In the genomic region with DNA sequence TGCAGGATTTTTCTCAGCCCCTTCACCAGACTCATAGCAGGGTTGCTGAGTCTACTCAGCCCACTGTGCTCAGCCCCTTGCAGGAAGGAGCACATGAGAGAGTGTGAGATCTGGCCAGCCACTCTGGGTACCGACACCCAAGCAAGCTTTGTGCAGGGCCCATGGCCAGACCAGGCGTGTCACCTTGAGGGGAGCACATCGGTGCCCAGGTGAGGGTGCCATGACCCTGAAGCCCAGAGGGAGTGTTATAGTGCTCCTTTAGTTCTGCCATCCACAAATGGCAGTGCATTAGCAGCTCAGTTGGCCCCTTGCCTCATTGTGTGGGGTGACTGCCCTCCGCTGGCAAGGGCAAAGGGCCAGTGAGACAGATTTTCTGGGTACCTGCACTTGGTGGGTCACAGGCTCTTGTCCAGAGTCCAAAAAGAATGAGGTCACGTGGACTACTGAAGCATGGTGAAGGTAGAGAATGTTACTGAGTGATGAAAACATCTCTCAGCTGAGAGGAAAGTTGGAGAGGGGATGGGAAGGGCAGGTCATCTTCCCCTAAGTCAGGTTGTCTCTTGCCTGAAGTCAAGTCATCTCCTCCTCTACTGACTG, we compare ENCODE assay signal across 30 cellular contexts.
"Had no signal": no experiment of that assay in that cellular context is flagged by ENCODE, and none has a peak within 500 bp of the region (broad histone marks: within the 10 kb centered on the region; RNA-seq: fewer than 3 reads in every experiment).

No MANE protein-coding gene starts in this region.

- DNase-seq: activated CD4-positive, alpha-beta memory T cell treated with anti-CD3 and anti-CD28 coated beads, Interleukin-2, amount 10 ng/mL, durations not matched to agents 7 days and 5 days; activated CD4-positive, alpha-beta T cell treated with anti-CD3 and anti-CD28 coated beads, Interleukin-2, amount 10 ng/mL, durations not matched to agents 24 days and 14 days; activated CD4-positive, CD25-positive, alpha-beta regulatory T cell treated with anti-CD3 and anti-CD28 coated beads, Interleukin-2, amount 50 U/mL, for 72 hours; activated T-cell treated with anti-CD3 and anti-CD28 coated beads, Interleukin-2, amount 50 U/mL, for 48 hours; endodermal cell; islet precursor cell; left colon; mammary epithelial cell; naive B cell; nephron progenitor cell; ovary; right lobe of liver; stimulated activated CD4-positive, alpha-beta T cell treated with anti-CD3 and anti-CD28 coated beads, Interleukin-2, amount 100 ng/mL, for 48 hours; stomach; T-helper 17 cell; T1000; thyroid gland; WERI-Rb-1 had no signal

- H3K9me3 Mint-ChIP-seq: activated CD4-positive, alpha-beta T cell treated with anti-CD3 and anti-CD28 coated beads, Interleukin-2, amount 10 ng/mL, durations not matched to agents 24 days and 14 days; activated naive CD4-positive, alpha-beta T cell treated with anti-CD3 and anti-CD28 coated beads, Interleukin-2, amount 50 U/mL, for 24 hours; activated T-helper 2 cell treated with anti-CD3 and anti-CD28 coated beads, Interferon-gamma antibody, Interleukin-2, Interleukin-4, amounts not matched to agents 10 μg/mL and 5 μg/mL and 100 μg/mL, durations not matched to agents 14 hours and 24 hours and 36 hours; central memory CD8-positive, alpha-beta T cell; dendritic cell treated with granulocyte-macrophage colony-stimulating factor and Interleukin-4, amounts not matched to agents 40 ng/mL and 50 ng/mL, for 4 days; endodermal cell; mesothelial cell of epicardium; naive B cell; nephron progenitor cell had no signal

- H3K4me1 Mint-ChIP-seq: activated CD4-positive, alpha-beta memory T cell treated with anti-CD3 and anti-CD28 coated beads, Interleukin-2, amount 10 ng/mL, durations not matched to agents 7 days and 5 days; activated CD4-positive, alpha-beta T cell treated with anti-CD3 and anti-CD28 coated beads, Interleukin-2, amount 10 ng/mL, durations not matched to agents 24 days and 14 days; activated naive CD4-positive, alpha-beta T cell treated with anti-CD3 and anti-CD28 coated beads, Interleukin-2, amount 50 U/mL, for 24 hours; central memory CD8-positive, alpha-beta T cell; nephron progenitor cell; T-helper 17 cell had no signal

- FAIRE-seq: bronchial epithelial cell, frontal cortex had no signal

- H3K4me3 ChIP-seq: esophagus muscularis mucosa, hepatocyte, ovary, right lobe of liver, stomach, thyroid gland, upper lobe of left lung, vagina had no signal

- H3K27ac ChIP-seq: esophagus muscularis mucosa, hepatocyte, ovary, right lobe of liver, stomach, thyroid gland, upper lobe of left lung, vagina, WERI-Rb-1 had no signal

- H3K27me3 ChIP-seq: esophagus muscularis mucosa, hepatocyte, ovary, right lobe of liver, stomach, thyroid gland, upper lobe of left lung, vagina had no signal

- H3K4me2 ChIP-seq: hepatocyte had no signal

- H3K4me3 Mint-ChIP-seq: activated CD4-positive, alpha-beta memory T cell treated with anti-CD3 and anti-CD28 coated beads, Interleukin-2, amount 10 ng/mL, durations not matched to agents 7 days and 5 days; activated CD4-positive, alpha-beta T cell treated with anti-CD3 and anti-CD28 coated beads, Interleukin-2, amount 10 ng/mL, durations not matched to agents 24 days and 14 days; activated naive CD4-positive, alpha-beta T cell treated with anti-CD3 and anti-CD28 coated beads, Interleukin-2, amount 50 U/mL, for 24 hours; central memory CD8-positive, alpha-beta T cell; dendritic cell treated with granulocyte-macrophage colony-stimulating factor and Interleukin-4, amounts not matched to agents 40 ng/mL and 50 ng/mL, for 4 days; endodermal cell; mesothelial cell of epicardium; naive B cell; nephron progenitor cell; T-helper 17 cell had no signal

- H3K4me1 ChIP-seq: esophagus muscularis mucosa, stomach, thyroid gland, upper lobe of left lung, vagina had no signal

- ATAC-seq: left colon, T-helper 17 cell had no signal

- H3K27ac Mint-ChIP-seq: activated CD4-positive, alpha-beta memory T cell treated with anti-CD3 and anti-CD28 coated beads, Interleukin-2, amount 10 ng/mL, durations not matched to agents 7 days and 5 days; activated CD4-positive, alpha-beta T cell treated with anti-CD3 and anti-CD28 coated beads, Interleukin-2, amount 10 ng/mL, durations not matched to agents 24 days and 14 days; activated naive CD4-positive, alpha-beta T cell treated with anti-CD3 and anti-CD28 coated beads, Interleukin-2, amount 50 U/mL, for 24 hours; activated T-helper 2 cell treated with anti-CD3 and anti-CD28 coated beads, Interferon-gamma antibody, Interleukin-2, Interleukin-4, amounts not matched to agents 10 μg/mL and 5 μg/mL and 100 μg/mL, durations not matched to agents 14 hours and 24 hours and 36 hours; dendritic cell treated with granulocyte-macrophage colony-stimulating factor and Interleukin-4, amounts not matched to agents 40 ng/mL and 50 ng/mL, for 4 days; endodermal cell; mesothelial cell of epicardium; nephron progenitor cell; progenitor cell of endocrine pancreas; T-helper 17 cell had no signal

- H2AFZ ChIP-seq: hepatocyte had no signal

- H3K79me2 ChIP-seq: hepatocyte had no signal

- H3K36me3 Mint-ChIP-seq: activated naive CD4-positive, alpha-beta T cell treated with anti-CD3 and anti-CD28 coated beads, Interleukin-2, amount 50 U/mL, for 24 hours; mesothelial cell of epicardium; naive B cell had no signal

- H3K27me3 Mint-ChIP-seq: activated CD4-positive, alpha-beta memory T cell treated with anti-CD3 and anti-CD28 coated beads, Interleukin-2, amount 10 ng/mL, durations not matched to agents 7 days and 5 days; activated CD4-positive, alpha-beta T cell treated with anti-CD3 and anti-CD28 coated beads, Interleukin-2, amount 10 ng/mL, durations not matched to agents 24 days and 14 days; activated naive CD4-positive, alpha-beta T cell treated with anti-CD3 and anti-CD28 coated beads, Interleukin-2, amount 50 U/mL, for 24 hours; central memory CD8-positive, alpha-beta T cell; dendritic cell treated with granulocyte-macrophage colony-stimulating factor and Interleukin-4, amounts not matched to agents 40 ng/mL and 50 ng/mL, for 4 days; naive B cell; progenitor cell of endocrine pancreas; T-helper 17 cell had no signal

- H3K36me3 ChIP-seq: esophagus muscularis mucosa, ovary, right lobe of liver, stomach, thyroid gland, upper lobe of left lung, vagina, WERI-Rb-1 had no signal
